ENCODE assay signal across 8 cellular contexts in genomic region chr7:108592633-108593277, GRCh38. TPM values are rescaled to one million over a fixed set of nuclear protein-coding genes. Genes with fewer than 3 reads are reported as not detected.
DNase-seq lines count a peak whose midpoint lies in the region; ATAC-seq, FAIRE-seq and TF ChIP-seq lines count a peak whose summit lies in the region.

No MANE protein-coding gene starts in this region.

- H2AFZ ChIP-seq in PC-9 (no peak overlapping the region), hepatocyte (no peak overlapping the region)

- no peaks in the 10 kb centered on the region for H3K4me1 Mint-ChIP-seq in CD4-positive, alpha-beta T cell (ENCODE audit: low read depth)

- WGBS in hepatocyte (ENCODE audit: low lambda C conversion rate, missing lambda C conversion rate): 60% methylated on average over 4 of the region's 4 CpGs

- H3K4me3 ChIP-seq in BJ (ENCODE audit: low read depth, low read length) (no peak overlapping the region), PC-9 (no peak overlapping the region), hepatocyte (no peak overlapping the region)

- TF ChIP-seq POLR2A in GM12891 (IDR thresholded peaks at IDR 0.05; ENCODE audit: low read depth, low read length): no peak

- no peak overlapping the region for H3K4me3 Mint-ChIP-seq in CD4-positive, alpha-beta T cell

- H3K9me2 ChIP-seq in PC-9 (ENCODE audit: insufficient read depth): no peaks in the 10 kb centered on the region; the same call in 1 of the 2 replicates
- H3K9me2 ChIP-seq in hepatocyte (replicated peaks; ENCODE audit: insufficient read depth): no peaks in the 10 kb centered on the region

- H3K27ac Mint-ChIP-seq in CD4-positive, alpha-beta T cell: no peak overlapping the region

- H3K27me3 Mint-ChIP-seq in CD4-positive, alpha-beta T cell: no peaks in the 10 kb centered on the region

- no peak for TF ChIP-seq EP300 in Ishikawa (IDR thresholded peaks at IDR 0.05; ENCODE audit: borderline replicate concordance)

- H3K36me3 ChIP-seq in BJ (ENCODE audit: control insufficient read depth, insufficient read depth, low read length): no peaks in the 10 kb centered on the region
- no peaks in the 10 kb centered on the region for H3K36me3 ChIP-seq in PC-9 (ENCODE audit: low read depth)
- no peaks in the 10 kb centered on the region for H3K36me3 ChIP-seq in hepatocyte (replicated peaks; ENCODE audit: insufficient read depth, low read depth)

- H3K27ac ChIP-seq in PC-9 (no peak overlapping the region), hepatocyte (no peak overlapping the region)
- H3K27ac ChIP-seq in CD4-positive, alpha-beta T cell (ENCODE audit: low read depth, low read length): no peak overlapping the region

- DNase-seq in BJ (ENCODE audit: low read depth): no peak
- DNase-seq in PC-9: no peak
- peak; percentile 45 for DNase-seq in hepatocyte (ENCODE audit: low spot score)
- DNase-seq in activated T-cell treated with anti-CD3 and anti-CD28 coated beads, Interleukin-2, amount 50 U/mL, for 48 hours: no peak
- DNase-seq in CD4-positive, alpha-beta T cell: no peak
- DNase-seq in GM12891 (ENCODE audit: insufficient read length, low spot score): no peak
- DNase-seq in dermis blood vessel endothelial cell: no peak

- TF ChIP-seq CTCF in BJ (IDR thresholded peaks at IDR 0.05; ENCODE audit: insufficient read depth, low read depth, low read length) (peak; percentile 24; the same call in 1 of the 2 replicates), PC-9 (conservative IDR thresholded peaks at IDR 0.05) (0 out of 2 replicates have a peak, but pooled peaks have one; percentile 26), hepatocyte (IDR thresholded peaks at IDR 0.05; ENCODE audit: poor library complexity) (peak; percentile 43)
- no peak for TF ChIP-seq CTCF in CD4-positive, alpha-beta T cell (IDR thresholded peaks at IDR 0.05)

- no peak for FAIRE-seq in GM12891 (lab: Jason Lieb, UNC)

- H3K79me2 ChIP-seq in PC-9 (ENCODE audit: low read depth): no peaks in the 10 kb centered on the region
- no peaks in the 10 kb centered on the region for H3K79me2 ChIP-seq in hepatocyte

- no peak for ATAC-seq in CD4-positive, alpha-beta T cell (ENCODE audit: poor library complexity)

- CTCF ChIA-PET in BJ (lab: Yijun Ruan, JAX) (interaction anchor here (1.1 kb wide), 1 partner anchor 21 kb away, joined by 3 read pairs; no protein-coding TSS in a partner anchor), PC-9 (lab: Charles Lee) (no interaction called here)
- CTCF ChIA-PET in CD4-positive, alpha-beta T cell (lab: Charles Lee): no interaction called here

- no peaks in the 10 kb centered on the region for H3F3A ChIP-seq in PC-9 (ENCODE audit: insufficient read depth, low read depth)

- H3K4me1 ChIP-seq in PC-9 (replicated peaks; ENCODE audit: insufficient read depth) (no peaks in the 10 kb centered on the region), hepatocyte (ENCODE audit: insufficient read depth) (no peaks in the 10 kb centered on the region)

- POLR2A ChIA-PET in BJ (lab: Charles Lee): no interaction called here
- POLR2A ChIA-PET in PC-9 (lab: Charles Lee; ENCODE audit: unreplicated experiment): interaction anchor here (0.7 kb wide), 2 partner anchors 672 to 875 kb away, joined by 3 read pairs; no protein-coding TSS in a partner anchor
- POLR2A ChIA-PET in CD4-positive, alpha-beta T cell (lab: Charles Lee): interaction anchor here (1.3 kb wide), 1 partner anchor 23 kb away, joined by 7 read pairs; the partner anchor contains the start of genes DNAJB9 and THAP5

- TF ChIP-seq RAD21 in Ishikawa (IDR thresholded peaks at IDR 0.05; ENCODE audit: low read depth): 0 out of 2 replicates have a peak, but pooled peaks have one; percentile 4

- H3K9me3 Mint-ChIP-seq in CD4-positive, alpha-beta T cell: no peaks in the 10 kb centered on the region

- no peaks in the 10 kb centered on the region for H4K20me1 ChIP-seq in PC-9 (ENCODE audit: insufficient read depth)
- no peaks in the 10 kb centered on the region for H4K20me1 ChIP-seq in hepatocyte (ENCODE audit: insufficient read depth, poor library complexity, severe bottlenecking)

- BruUV-seq in PC-9 (replicated peaks; lab: Mats Ljungman, UMichigan): no TSS peak

- H3K4me2 ChIP-seq in PC-9 (no peak overlapping the region), hepatocyte (peak overlapping the region; percentile 14)

- H3K36me3 Mint-ChIP-seq in CD4-positive, alpha-beta T cell (ENCODE audit: low read depth): no peaks in the 10 kb centered on the region

- H3K27me3 ChIP-seq in BJ (ENCODE audit: control insufficient read depth, insufficient read depth, low read length) (no peaks in the 10 kb centered on the region), PC-9 (ENCODE audit: insufficient read depth, low read depth) (no peaks in the 10 kb centered on the region), hepatocyte (peaks cover 4% of the 10 kb centered on the region)
- H3K27me3 ChIP-seq in CD4-positive, alpha-beta T cell (ENCODE audit: control insufficient read depth, insufficient read depth, low read length): no peaks in the 10 kb centered on the region

- intact Hi-C loops in PC-9 (cut with micrococcal nuclease; ENCODE audit: unreplicated experiment): no loop called here
- intact Hi-C loops in CD4-positive, alpha-beta T cell (cut with DNase I, micrococcal nuclease): no loop called here

- H3K9me3 ChIP-seq in PC-9 (ENCODE audit: insufficient read depth, low read depth): no peaks in the 10 kb centered on the region
- no peaks in the 10 kb centered on the region for H3K9me3 ChIP-seq in hepatocyte (ENCODE audit: low read depth)
- no peaks in the 10 kb centered on the region for H3K9me3 ChIP-seq in CD4-positive, alpha-beta T cell (ENCODE audit: control insufficient read depth, low read length)

TF ChIP-seq in Ishikawa, 13 proteins besides CTCF, POLR2A, EP300 and RAD21 (continues in another document):
- TF ChIP-seq REST (IDR thresholded peaks at IDR 0.05; ENCODE audit: low read depth): no peak

TF ChIP-seq in GM12891, 5 proteins besides CTCF, POLR2A, EP300 and RAD21:
- TF ChIP-seq POU2F2 (IDR thresholded peaks at IDR 0.05; ENCODE audit: low read depth, low read length) (no peak), PAX5 (IDR thresholded peaks at IDR 0.05; ENCODE audit: insufficient read depth, low read length, severe bottlenecking) (no peak), POLR2AphosphoS5 (IDR thresholded peaks at IDR 0.05; ENCODE audit: low read depth, low read length) (no peak), SPI1 (IDR thresholded peaks at IDR 0.05; ENCODE audit: low read depth, low read length) (no peak), TAF1 (IDR thresholded peaks at IDR 0.05; ENCODE audit: low read depth, low read length) (no peak)
TF ChIP-seq in GM12891: peak in this region for 0.

RNA-seq across cellular contexts. Expression of gene DNAJB9, which starts 23.1 kb away (rescaled TPM):
- polyA plus RNA-seq in BJ (2011; rRNA removed) (9.0 and 11.2 TPM in 2 replicates), hepatocyte (50.7 and 64.2 TPM in 2 replicates)
- polyA minus RNA-seq in BJ (2011; rRNA and poly(A)+ RNA removed): 1.6 and 2.2 TPM in 2 replicates
- total RNA-seq in PC-9 (2021) (10.0 and 13.3 TPM in 2 replicates), hepatocyte (83.9 and 94.0 TPM in 2 replicates), dermis blood vessel endothelial cell (22.4 and 41.5 TPM in 2 replicates)
- total RNA-seq in CD4-positive, alpha-beta T cell: 10 to 100 TPM; 66.5 to 72.1 TPM
- polyA plus RNA-seq in GM12891 (2012; ENCODE audit: low read depth, missing spikeins): 7.7 TPM

RNA-seq across cellular contexts. Expression of gene THAP5, which starts 23.2 kb away (rescaled TPM):
- polyA plus RNA-seq in BJ (2011; rRNA removed): 4.9 and 10.1 TPM in 2 replicates
- 5.2 and 5.8 TPM in 2 replicates for polyA minus RNA-seq in BJ (2011; rRNA and poly(A)+ RNA removed)
- 20.8 and 28.5 TPM in 2 replicates for total RNA-seq in PC-9 (2021)
- 36.9 and 39.1 TPM in 2 replicates for total RNA-seq in hepatocyte
- polyA plus RNA-seq in hepatocyte: 5.9 and 8.8 TPM in 2 replicates
- 10 to 100 TPM; 11.7 to 12.6 TPM for total RNA-seq in CD4-positive, alpha-beta T cell
- polyA plus RNA-seq in GM12891 (2012; ENCODE audit: low read depth, missing spikeins): 6.6 TPM
- 14.8 and 16.5 TPM in 2 replicates for total RNA-seq in dermis blood vessel endothelial cell
